11 cellular contexts compared by ENCODE assay signal in genomic region chr9:127444283-127444920, GRCh38. TPM values are rescaled to one million over a fixed set of nuclear protein-coding genes. Genes with fewer than 3 reads are reported as not detected.
DNase-seq lines count a peak whose midpoint lies in the region; ATAC-seq and TF ChIP-seq lines count a peak whose summit lies in the region.
"Had no signal": no experiment of that assay in that cellular context is flagged by ENCODE, and none has a peak within 500 bp of the region (broad histone marks: within the 10 kb centered on the region; RNA-seq: fewer than 3 reads in every experiment).

No MANE protein-coding gene starts in this region.

- peak; percentile 55 for DNase-seq in DMS53 (lab: John Stamatoyannopoulos, UW)
- no peak for DNase-seq in DMS53 treated with DMSO at 0.1 percent for 48 hours (lab: John Stamatoyannopoulos, UW; ENCODE audit: unreplicated experiment)
- no peak for DNase-seq in HCT116 (ENCODE audit: low read depth, low spot score)
- no peak for DNase-seq in activated T-cell treated with anti-CD3 and anti-CD28 coated beads, Interleukin-2, amount 50 U/mL, for 72 hours
- no peak for DNase-seq in nephron progenitor cell
- no peak for DNase-seq in C1 segment of cervical spinal cord (lab: John Stamatoyannopoulos, UW)
- DNase-seq: 8988T, occipital lobe had no signal

- H2AFZ ChIP-seq in HCT116 (ENCODE audit: low read depth, low read length, poor library complexity, severe bottlenecking) = no peak overlapping the region

- H3K36me3 Mint-ChIP-seq in activated T-cell treated with anti-CD3 and anti-CD28 coated beads, Interleukin-2, amount 50 U/mL, for 72 hours (ENCODE audit: insufficient read depth in 2 of 2) = peaks cover 59 to 76% of the 10 kb centered on the region in 2 donors
- H3K36me3 Mint-ChIP-seq in nephron progenitor cell (ENCODE audit: low read depth) = peaks cover 97% of the 10 kb centered on the region

- TF ChIP-seq CTCF in HCT116 (IDR thresholded peaks at IDR 0.05 in 2 of 3, conservative IDR thresholded peaks at IDR 0.05 in 1 of 3; ENCODE audit: borderline replicate concordance in 1 of 3, insufficient read depth in 1 of 3, low read depth in 2 of 3, low read length in 2 of 3) (no peak), nephron progenitor cell (IDR thresholded peaks at IDR 0.05) (no peak)

- no peak overlapping the region for H3K4me2 ChIP-seq in HCT116 (ENCODE audit: low read length)

- no peaks in the 10 kb centered on the region for H3K9me2 ChIP-seq in HCT116 (ENCODE audit: insufficient read depth)

- H3K4me3 Mint-ChIP-seq in activated T-cell treated with anti-CD3 and anti-CD28 coated beads, Interleukin-2, amount 50 U/mL, for 72 hours = no peak overlapping the region
- no peak overlapping the region for H3K4me3 Mint-ChIP-seq in nephron progenitor cell

- H3K27ac Mint-ChIP-seq in activated T-cell treated with anti-CD3 and anti-CD28 coated beads, Interleukin-2, amount 50 U/mL, for 72 hours = peak overlapping the region; percentile 52
- peak overlapping the region; percentile 82 for H3K27ac Mint-ChIP-seq in nephron progenitor cell

- no peaks in the 10 kb centered on the region for H3K27me3 Mint-ChIP-seq in activated T-cell treated with anti-CD3 and anti-CD28 coated beads, Interleukin-2, amount 50 U/mL, for 72 hours (ENCODE audit: low read depth)
- no peaks in the 10 kb centered on the region for H3K27me3 Mint-ChIP-seq in nephron progenitor cell (ENCODE audit: low read depth, poor library complexity)

- CTCF ChIA-PET in HCT116 (lab: Charles Lee) = interaction anchor here (1.8 kb wide), 1 partner anchor 11 kb away, joined by 4 read pairs; no protein-coding TSS in a partner anchor

- peaks cover 3 to 49% of the 10 kb centered on the region in 2 experiments; a peak in 2 of 4 replicates for H3K4me1 ChIP-seq in HCT116 (ENCODE audit: control insufficient read depth in 1 of 2, insufficient read depth in 2 of 2, low read length in 2 of 2)

- intact Hi-C loops in HCT116 (cut with micrococcal nuclease) = no loop called here

- H3K9ac ChIP-seq in HCT116 (ENCODE audit: low read length) = no peak overlapping the region

- H3K36me3 ChIP-seq in HCT116 (ENCODE audit: control insufficient read depth in 1 of 2, insufficient read depth in 2 of 2, low read length in 2 of 2) = peaks cover 22 to 52% of the 10 kb centered on the region in 2 experiments

- H3K9me3 ChIP-seq in HCT116 (ENCODE audit: control insufficient read depth in 1 of 2, insufficient read depth in 1 of 2, low read depth in 1 of 2, low read length in 2 of 2) = no peaks in the 10 kb centered on the region
- H3K9me3 ChIP-seq: tibial nerve had no signal

- H3K4me1 Mint-ChIP-seq in activated T-cell treated with anti-CD3 and anti-CD28 coated beads, Interleukin-2, amount 50 U/mL, for 72 hours (ENCODE audit: low read depth) = peaks cover 31% of the 10 kb centered on the region
- H3K4me1 Mint-ChIP-seq in nephron progenitor cell = peaks cover 20% of the 10 kb centered on the region

- POLR2A ChIA-PET in HCT116 (lab: Charles Lee) = interaction anchor here (0.6 to 2.1 kb wide), 4 partner anchors 20 to 453 kb away, joined by 3 to 9 read pairs (median 6); partner anchors contain the start of genes SLC2A8 and ZNF79

- ATAC-seq in HCT116 = peak; percentile 7
- ATAC-seq in activated T-cell treated with anti-CD3 and anti-CD28 coated beads, Interleukin-2, amount 50 U/mL, for 72 hours (replicated peaks in 1 of 2) = peak in 1 of 2 donors; percentile 1
- no peak for ATAC-seq in HG03139 (IDR thresholded peaks at IDR 0.05; ENCODE audit: unreplicated experiment)
- no peak for ATAC-seq in GM19467 (IDR thresholded peaks at IDR 0.05; ENCODE audit: unreplicated experiment)

- H3K4me3 ChIP-seq in HCT116 (replicated peaks in 1 of 2; ENCODE audit: low read depth in 1 of 2, low read length in 2 of 2) = no peak overlapping the region
- H3K4me3 ChIP-seq: tibial nerve had no signal

- H3K9me3 Mint-ChIP-seq in activated T-cell treated with anti-CD3 and anti-CD28 coated beads, Interleukin-2, amount 50 U/mL, for 72 hours = peaks cover 2 to 12% of the 10 kb centered on the region in 2 donors
- peaks cover 20% of the 10 kb centered on the region for H3K9me3 Mint-ChIP-seq in nephron progenitor cell

- RAD21 ChIA-PET in HCT116 (lab: Charles Lee; ENCODE audit: low non-redundant PET in 1 of 2, low total read pairs in 2 of 2, uncharacterized antibody in 2 of 2, unreplicated experiment in 2 of 2) = no interaction called here

- peak; percentile 4 for TF ChIP-seq POLR2A in HCT116 (IDR thresholded peaks at IDR 0.05; ENCODE audit: borderline replicate concordance, extremely low read depth, insufficient read depth, insufficient read length)

- H3K27ac ChIP-seq in HCT116 (ENCODE audit: low read depth, low read length) = peak overlapping the region; percentile 27; the same call in 1 of the 2 replicates
- H3K27ac ChIP-seq: tibial nerve had no signal

- no peaks in the 10 kb centered on the region for H3K27me3 ChIP-seq in HCT116 (ENCODE audit: insufficient read depth, low read length)
- H3K27me3 ChIP-seq: tibial nerve had no signal

- H4K20me1 ChIP-seq in HCT116 (ENCODE audit: insufficient read depth) = peaks cover 30% of the 10 kb centered on the region

- TF ChIP-seq RAD21 in HCT116 (IDR thresholded peaks at IDR 0.05; ENCODE audit: low read depth) = no peak

- peaks cover 16% of the 10 kb centered on the region for H3K79me2 ChIP-seq in HCT116 (ENCODE audit: insufficient read depth, low read length)

- BruUV-seq in HCT116 (replicated peaks; lab: Mats Ljungman, UMichigan) = no TSS peak

TF ChIP-seq in HCT116, 20 proteins besides CTCF, POLR2A, EP300 and RAD21:
- TF ChIP-seq ZNF274 (IDR thresholded peaks at IDR 0.05; ENCODE audit: low read depth, low read length) (no peak), JUND (IDR thresholded peaks at IDR 0.05) (no peak), SIN3A (IDR thresholded peaks at IDR 0.05; ENCODE audit: low read depth) (no peak), SRF (IDR thresholded peaks at IDR 0.05; ENCODE audit: low read depth) (no peak)
TF ChIP-seq in HCT116: peak in this region for 0.

RNA-seq across cellular contexts. Expression of gene RPL12, which starts 6.8 kb away (rescaled TPM):
- 2,679 TPM for total RNA-seq in HCT116 (2021; ENCODE audit: unreplicated experiment)
- polyA plus RNA-seq in HCT116 (2012) = 5,001 and 5,019 TPM in 2 replicates
- total RNA-seq in activated T-cell treated with anti-CD3 and anti-CD28 coated beads, Interleukin-2, amount 50 U/mL, for 72 hours = 1,000 to 10,000 TPM; 2,503 to 2,755 TPM

RNA-seq across cellular contexts. Expression of gene LRSAM1, which starts 6.9 kb away (rescaled TPM):
- 25.9 TPM for total RNA-seq in HCT116 (2021; ENCODE audit: unreplicated experiment)
- polyA plus RNA-seq in HCT116 (2012) = 21.0 and 23.3 TPM in 2 replicates
- 10 to 100 TPM; 30.5 to 33.8 TPM for total RNA-seq in activated T-cell treated with anti-CD3 and anti-CD28 coated beads, Interleukin-2, amount 50 U/mL, for 72 hours

RNA-seq across cellular contexts. Expression of gene ZNF79, which starts 20.2 kb away (rescaled TPM):
- total RNA-seq in HCT116 (2021; ENCODE audit: unreplicated experiment) = 5.3 TPM
- polyA plus RNA-seq in HCT116 (2012) = 2.2 and 3.0 TPM in 2 replicates
- 10 to 100 TPM; 10.4 to 16.1 TPM for total RNA-seq in activated T-cell treated with anti-CD3 and anti-CD28 coated beads, Interleukin-2, amount 50 U/mL, for 72 hours

RNA-seq across cellular contexts. Expression of gene SLC2A8, which starts 47.4 kb away (rescaled TPM):
- total RNA-seq in HCT116 (2021; ENCODE audit: unreplicated experiment) = 16.8 TPM
- 14.7 and 15.3 TPM in 2 replicates for polyA plus RNA-seq in HCT116 (2012)
- total RNA-seq in activated T-cell treated with anti-CD3 and anti-CD28 coated beads, Interleukin-2, amount 50 U/mL, for 72 hours = 10 to 100 TPM; 11.4 to 13.8 TPM
